ENCODE assay signal across 2 cellular contexts in the genomic region with DNA sequence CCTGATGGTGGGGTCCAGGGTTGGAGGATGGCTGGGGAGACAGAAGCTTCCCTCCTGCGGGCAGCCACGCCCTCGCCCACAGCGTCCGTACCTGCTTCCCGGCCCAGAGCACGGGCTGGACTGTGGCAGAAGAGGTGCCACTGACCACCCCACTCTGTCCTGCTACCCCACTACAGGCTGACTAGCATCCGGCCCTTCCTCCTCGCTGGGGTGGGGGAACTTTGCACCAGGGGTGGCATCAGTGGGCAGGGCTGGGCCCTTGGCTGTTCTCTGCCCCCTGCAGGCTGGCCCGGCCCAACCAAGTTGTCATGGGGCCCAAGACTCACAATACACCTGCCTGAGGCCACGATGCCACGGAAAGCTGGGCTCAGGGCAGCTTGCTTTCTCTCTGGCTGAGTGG.
A peak's percentile ranks its signal among the peaks of the same experiment; 100 is the strongest.
TF ChIP-seq lines count a peak whose summit lies in the region.

No MANE protein-coding gene starts in this region.

TF ChIP-seq in HCT116, 20 proteins besides CTCF, POLR2A, EP300 and RAD21:
- TF ChIP-seq POLR2AphosphoS5 (IDR thresholded peaks at IDR 0.05; ENCODE audit: low read depth, low read length) (peak; percentile 35; the same call in 1 of the 2 replicates), SRF (IDR thresholded peaks at IDR 0.05; ENCODE audit: low read depth) (no peak), EZH2 (IDR thresholded peaks at IDR 0.05) (no peak), CEBPB (IDR thresholded peaks at IDR 0.05; ENCODE audit: low read depth) (no peak), ELF1 (IDR thresholded peaks at IDR 0.05; ENCODE audit: borderline replicate concordance, low read depth) (no peak)

TF ChIP-seq in K562, 482 proteins besides CTCF, POLR2A, EP300 and RAD21:
- TF ChIP-seq POLR2G (IDR thresholded peaks at IDR 0.05; ENCODE audit: low read depth, low read length) (peak; percentile 46; the same call in 1 of the 2 replicates), ILF3 (IDR thresholded peaks at IDR 0.05; ENCODE audit: borderline replicate concordance) (no peak)
